ENCODE assay signal across 9 cellular contexts in genomic region chr1:8408151-8408839, GRCh38.
DNase-seq lines count a peak whose midpoint lies in the region; ATAC-seq and TF ChIP-seq lines count a peak whose summit lies in the region.
"Had no signal": no experiment of that assay in that cellular context is flagged by ENCODE, and none has a peak within 500 bp of the region (broad histone marks: within the 10 kb centered on the region; RNA-seq: fewer than 3 reads in every experiment).

No MANE protein-coding gene starts in this region.

- H3K4me1 Mint-ChIP-seq in neural crest cell: peaks cover 53% of the 10 kb centered on the region

- H3K27me3 Mint-ChIP-seq in neural crest cell (ENCODE audit: low read depth): no peaks in the 10 kb centered on the region

- no peaks in the 10 kb centered on the region for H3K9me3 ChIP-seq in MG63

- DNase-seq in AG08396 (ENCODE audit: low spot score) (peak; percentile 46), MG63 (peak; percentile 84), epithelial cell of proximal tubule (ENCODE audit: low read depth) (peak; percentile 58), neural crest cell (ENCODE audit: low read depth, low spot score) (no peak), NCI-H2081 (lab: John Stamatoyannopoulos, UW) (no peak), activated gamma-delta T cell treated with Interleukin-2 at 50 U/mL for 16 hours (no peak), H7 (no peak)

- H3K4me3 Mint-ChIP-seq in neural crest cell: peak overlapping the region; percentile 52

- H3K4me3 ChIP-seq in MG63: no peak overlapping the region
- peak overlapping the region; percentile 14 for H3K4me3 ChIP-seq in epithelial cell of proximal tubule (ENCODE audit: low read depth, low read length)
- no peak overlapping the region for H3K4me3 ChIP-seq in H7 (ENCODE audit: insufficient read depth, low read depth, low read length)

- H3K9me3 Mint-ChIP-seq in neural crest cell: no peaks in the 10 kb centered on the region
- H3K9me3 Mint-ChIP-seq: immature natural killer cell had no signal

- H3K36me3 ChIP-seq in MG63 (peaks cover 53% of the 10 kb centered on the region), H7 (replicated peaks; ENCODE audit: control insufficient read depth, insufficient read depth, low read length) (no peaks in the 10 kb centered on the region)

- H3K27me3 ChIP-seq in MG63 (no peaks in the 10 kb centered on the region), H7 (ENCODE audit: control insufficient read depth, insufficient read depth, low read length) (no peaks in the 10 kb centered on the region)

- peak overlapping the region; percentile 54 for H3K27ac Mint-ChIP-seq in neural crest cell (ENCODE audit: unreplicated experiment)

- TF ChIP-seq CTCF in epithelial cell of proximal tubule (conservative IDR thresholded peaks at IDR 0.05; ENCODE audit: low read depth, low read length): no peak
- no peak for TF ChIP-seq CTCF in neural crest cell (conservative IDR thresholded peaks at IDR 0.05)

- peaks cover 13% of the 10 kb centered on the region for H3K36me3 Mint-ChIP-seq in neural crest cell (ENCODE audit: low read depth)

- no peak for ATAC-seq in GM19463 (IDR thresholded peaks at IDR 0.05; ENCODE audit: unreplicated experiment)

Comparison
In these comparisons a context has a peak if more than half of its experiments do, and no peak if none do; other contexts are left out.
1. DNase-seq: peak in AG08396 (single experiment), MG63 (single experiment) and epithelial cell of proximal tubule (single experiment); none in neural crest cell (single experiment), NCI-H2081 (0 of 2), activated gamma-delta T cell treated with Interleukin-2 at 50 U/mL for 16 hours (single experiment) and H7 (single experiment).